12 cellular contexts compared by ENCODE assay signal in the genomic region with DNA sequence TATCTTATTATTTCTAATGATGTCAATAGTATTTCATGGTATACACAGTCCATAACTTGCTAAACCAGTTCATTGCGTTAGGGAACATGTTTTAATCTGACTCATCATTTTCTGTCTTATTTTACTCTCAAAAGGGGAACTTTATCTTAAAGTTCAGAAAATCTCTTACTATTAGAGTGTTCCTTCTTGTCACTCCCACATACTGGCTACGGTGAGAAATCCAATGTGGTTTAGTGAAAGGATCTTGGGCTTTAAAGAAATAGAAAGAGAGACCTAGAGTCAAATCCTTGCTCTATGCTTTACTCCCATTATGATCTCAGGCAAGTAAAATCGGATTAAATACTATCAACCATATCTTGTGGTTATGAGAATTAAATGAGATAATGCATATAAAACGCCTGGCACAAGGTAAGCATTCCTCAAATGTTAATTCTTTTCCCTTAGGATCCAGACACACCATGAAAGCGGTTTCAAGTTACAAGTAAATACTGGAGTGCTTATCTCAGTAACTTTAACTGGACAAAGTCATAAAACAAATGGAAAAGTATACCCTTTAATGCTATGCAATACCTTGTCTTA.
DNase-seq lines count a peak whose midpoint lies in the region; ATAC-seq and TF ChIP-seq lines count a peak whose summit lies in the region.
"Had no signal": no experiment of that assay in that cellular context is flagged by ENCODE, and none has a peak within 500 bp of the region (broad histone marks: within the 10 kb centered on the region; RNA-seq: fewer than 3 reads in every experiment).

No MANE protein-coding gene starts in this region.

- intact Hi-C loops in Right ventricle myocardium inferior (cut with DNase I), result no loop called here

- POLR2A ChIA-PET in RWPE1 (lab: Yijun Ruan, JAX; ENCODE audit: low non-redundant PET), result no interaction called here

- no peak overlapping the region for H3K27ac ChIP-seq in RWPE1
- H3K27ac ChIP-seq: adrenal gland, psoas muscle had no signal

- no peak for TF ChIP-seq CTCF in RWPE1 (conservative IDR thresholded peaks at IDR 0.05; ENCODE audit: low read depth)
- no peak for TF ChIP-seq CTCF in fibroblast of villous mesenchyme (IDR thresholded peaks at IDR 0.05; ENCODE audit: insufficient read depth, low read depth, low read length)

- no peak overlapping the region for H3K4me3 ChIP-seq in fibroblast of villous mesenchyme (ENCODE audit: low read depth, low read length)
- H3K4me3 ChIP-seq: adrenal gland, psoas muscle had no signal

- DNase-seq in CD1c-positive myeloid dendritic cell (ENCODE audit: extremely low spot score), result peak; percentile 64
- peak; percentile 20 for DNase-seq in RWPE1 (ENCODE audit: low spot score)
- DNase-seq in fibroblast of villous mesenchyme (ENCODE audit: low read depth), result peak; percentile 86
- DNase-seq in cerebellar cortex (ENCODE audit: low spot score), result no peak
- DNase-seq in Right ventricle myocardium inferior (ENCODE audit: missing footprints), result no peak
- no peak for DNase-seq in NCI-H1105 (lab: John Stamatoyannopoulos, UW)
- DNase-seq: activated CD4-positive, alpha-beta T cell treated with anti-CD3 and anti-CD28 coated beads for 4 hours; adrenal gland; NCI-H187; psoas muscle had no signal

- CTCF ChIA-PET in RWPE1 (lab: Yijun Ruan, JAX), result no interaction called here

- ATAC-seq in GM21619 (IDR thresholded peaks at IDR 0.05; ENCODE audit: unreplicated experiment) (peak; percentile 25), Right ventricle myocardium inferior (no peak), GM21526 (IDR thresholded peaks at IDR 0.05; ENCODE audit: low FRiP score, unreplicated experiment) (no peak)
- ATAC-seq: psoas muscle had no signal

Comparison
In these comparisons a context has a peak if more than half of its experiments do, and no peak if none do; other contexts are left out.
1. DNase-seq: peak in CD1c-positive myeloid dendritic cell (single experiment), RWPE1 (single experiment) and fibroblast of villous mesenchyme (single experiment); none in cerebellar cortex (single experiment), Right ventricle myocardium inferior (single experiment) and NCI-H1105 (single experiment).